Comparison of ENCODE assay signal across 15 cellular contexts in genomic region chr6:133432021-133432989, GRCh38.
DNase-seq lines count a peak whose midpoint lies in the region; ATAC-seq and TF ChIP-seq lines count a peak whose summit lies in the region.
"Had no signal": no experiment of that assay in that cellular context is flagged by ENCODE, and none has a peak within 500 bp of the region (broad histone marks: within the 10 kb centered on the region; RNA-seq: fewer than 3 reads in every experiment).

No MANE protein-coding gene starts in this region.

- POLR2A ChIA-PET in HEK293 (lab: Yijun Ruan, JAX), result interaction anchor here (0.6 kb wide), 2 partner anchors 12 to 144 kb away, joined by 3 read pairs; no protein-coding TSS in a partner anchor

- H3K4me3 ChIP-seq in HEK293 (ENCODE audit: low read depth, low read length), result no peak overlapping the region
- H3K4me3 ChIP-seq in ectodermal cell (ENCODE audit: insufficient read depth, low read depth, low read length), result no peak overlapping the region
- H3K4me3 ChIP-seq in coronary artery, result no peak overlapping the region

- no peaks in the 10 kb centered on the region for H3K27me3 ChIP-seq in ectodermal cell (ENCODE audit: control insufficient read depth, insufficient read depth, low read length, poor library complexity, severe bottlenecking)

- CTCF ChIA-PET in HEK293 (lab: Yijun Ruan, JAX), result interaction anchor here (0.6 to 0.7 kb wide), 2 partner anchors 36 to 1512 kb away, joined by 3 read pairs; no protein-coding TSS in a partner anchor

- H3K9me3 ChIP-seq in HEK293 (ENCODE audit: control insufficient read depth, insufficient read depth, low read depth, low read length), result no peaks in the 10 kb centered on the region
- no peaks in the 10 kb centered on the region for H3K9me3 ChIP-seq in ectodermal cell (ENCODE audit: control insufficient read depth, low read length)

- TF ChIP-seq CTCF in HEK293 (tag by site-specific recombination; IDR thresholded peaks at IDR 0.05) (no peak), omental fat pad (IDR thresholded peaks at IDR 0.05) (no peak), coronary artery (IDR thresholded peaks at IDR 0.05) (no peak)

- no peak overlapping the region; the same call in 1 of the 2 replicates for H3K27ac ChIP-seq in HEK293 (ENCODE audit: extremely low read depth, low read depth, low read length)
- peak overlapping the region; percentile 73 for H3K27ac ChIP-seq in ectodermal cell (ENCODE audit: insufficient read depth, low read depth, low read length, poor library complexity, severe bottlenecking)
- H3K27ac ChIP-seq in coronary artery, result no peak overlapping the region

- H3K36me3 ChIP-seq in HEK293 (ENCODE audit: control insufficient read depth in 2 of 2, insufficient read depth in 1 of 2, low read length in 2 of 2), result no peaks in the 10 kb centered on the region
- H3K36me3 ChIP-seq in ectodermal cell (ENCODE audit: control insufficient read depth, insufficient read depth, low read length), result no peaks in the 10 kb centered on the region

- DNase-seq in NCI-H2107 (lab: John Stamatoyannopoulos, UW), result peak; percentile 80
- no peak for DNase-seq in omental fat pad (ENCODE audit: low spot score)
- no peak for DNase-seq in coronary artery (ENCODE audit: low spot score)
- no peak for DNase-seq in T-helper 9 cell
- DNase-seq: activated CD4-positive, alpha-beta T cell treated with anti-CD3 and anti-CD28 coated beads, Interleukin-2, amount 50 U/mL, for 1 hour; GF-D8; HFFc6; IMR-90; naive B cell; NCI-H2029 had no signal

- peaks cover 15% of the 10 kb centered on the region for H3K4me1 ChIP-seq in HEK293 (ENCODE audit: control insufficient read depth, insufficient read depth, low read length)
- H3K4me1 ChIP-seq in ectodermal cell (ENCODE audit: control insufficient read depth, insufficient read depth, low read length), result peaks cover 21% of the 10 kb centered on the region

- ATAC-seq in omental fat pad (ENCODE audit: low FRiP score), result peak; percentile 15
- no peak for ATAC-seq in GM18868 (IDR thresholded peaks at IDR 0.05; ENCODE audit: unreplicated experiment)
- ATAC-seq in HG03520 (IDR thresholded peaks at IDR 0.05; ENCODE audit: unreplicated experiment), result no peak
- ATAC-seq: sciatic nerve had no signal

- 60 to 61% methylated on average over 8 to 9 of the region's 9 CpGs for whole genome bisulfite sequencing in ectodermal cell, 2 experiments

TF ChIP-seq in HEK293, 187 proteins besides CTCF, POLR2A, EP300 and RAD21 (continues in another document):
- TF ChIP-seq MZF1 (tag by site-specific recombination; IDR thresholded peaks at IDR 0.05; ENCODE audit: borderline replicate concordance) (no peak), ZNF140 (tag by site-specific recombination; IDR thresholded peaks at IDR 0.05) (no peak), ZNF184 (tag by site-specific recombination; IDR thresholded peaks at IDR 0.05) (no peak), EGR2 (tag by site-specific recombination; IDR thresholded peaks at IDR 0.05; ENCODE audit: low read depth) (peak; percentile 32; the same call in 1 of the 2 replicates), ZNF114 (tag by site-specific recombination; IDR thresholded peaks at IDR 0.05) (no peak), FEZF1 (tag by site-specific recombination; IDR thresholded peaks at IDR 0.05) (peak; percentile 71), KLF16 (tag by site-specific recombination; IDR thresholded peaks at IDR 0.05) (no peak), ZNF791 (tag by site-specific recombination; IDR thresholded peaks at IDR 0.05) (no peak), ZNF366 (tag by site-specific recombination; conservative IDR thresholded peaks at IDR 0.05) (no peak), ZNF785 (tag by site-specific recombination; IDR thresholded peaks at IDR 0.05) (no peak), ZNF48 (tag by site-specific recombination; IDR thresholded peaks at IDR 0.05) (no peak), ZNF112 (tag by site-specific recombination; IDR thresholded peaks at IDR 0.05) (no peak), ZBTB48 (tag by site-specific recombination; IDR thresholded peaks at IDR 0.05) (no peak), ZFP37 (tag by site-specific recombination; IDR thresholded peaks at IDR 0.05) (no peak), ZNF571 (tag by site-specific recombination; IDR thresholded peaks at IDR 0.05) (no peak), ZIC2 (tag by site-specific recombination; IDR thresholded peaks at IDR 0.05) (peak; percentile 43; the same call in 1 of the 2 replicates), OVOL3 (tag by site-specific recombination; IDR thresholded peaks at IDR 0.05) (no peak), ZBTB20 (tag by site-specific recombination; IDR thresholded peaks at IDR 0.05) (no peak), ZXDB (tag by site-specific recombination; IDR thresholded peaks at IDR 0.05) (0 out of 2 replicates have a peak, but pooled peaks have one; percentile 1), GLIS1 (tag by site-specific recombination; IDR thresholded peaks at IDR 0.05) (peak; percentile 52; the same call in 1 of the 2 replicates), PRDM10 (tag by site-specific recombination; IDR thresholded peaks at IDR 0.05) (0 out of 2 replicates have a peak, but pooled peaks have one; percentile 14), ZNF223 (tag by site-specific recombination; IDR thresholded peaks at IDR 0.05) (no peak), ZNF610 (tag by site-specific recombination; IDR thresholded peaks at IDR 0.05; ENCODE audit: borderline replicate concordance) (no peak), TRIM28 (IDR thresholded peaks at IDR 0.05; ENCODE audit: borderline replicate concordance, low read length) (peak; percentile 66; the same call in 1 of the 2 replicates), GLI4 (tag by site-specific recombination; IDR thresholded peaks at IDR 0.05) (no peak), ZNF10 (tag by site-specific recombination; IDR thresholded peaks at IDR 0.05) (no peak), ZNF626 (tag by site-specific recombination; IDR thresholded peaks at IDR 0.05) (no peak), ZNF560 (tag by site-specific recombination; IDR thresholded peaks at IDR 0.05; ENCODE audit: borderline replicate concordance) (no peak), TCF7L2 (IDR thresholded peaks at IDR 0.05; ENCODE audit: borderline replicate concordance, low read depth, low read length) (no peak), ZNF174 (tag by site-specific recombination; IDR thresholded peaks at IDR 0.05) (no peak), ZNF175 (tag by site-specific recombination; IDR thresholded peaks at IDR 0.05) (no peak), ZNF548 (tag by site-specific recombination; IDR thresholded peaks at IDR 0.05) (no peak), ZNF501 (tag by site-specific recombination; IDR thresholded peaks at IDR 0.05) (no peak), ZFP41 (tag by site-specific recombination; IDR thresholded peaks at IDR 0.05; ENCODE audit: borderline replicate concordance) (no peak), ZNF121 (tag by site-specific recombination; IDR thresholded peaks at IDR 0.05) (no peak), ZNF132 (tag by site-specific recombination; IDR thresholded peaks at IDR 0.05; ENCODE audit: borderline replicate concordance) (no peak), ZNF555 (tag by site-specific recombination; conservative IDR thresholded peaks at IDR 0.05) (no peak), HOXD13 (CRISPR knock-in tag; IDR thresholded peaks at IDR 0.05; ENCODE audit: borderline replicate concordance) (no peak)
- TF ChIP-seq, protein P1, sequence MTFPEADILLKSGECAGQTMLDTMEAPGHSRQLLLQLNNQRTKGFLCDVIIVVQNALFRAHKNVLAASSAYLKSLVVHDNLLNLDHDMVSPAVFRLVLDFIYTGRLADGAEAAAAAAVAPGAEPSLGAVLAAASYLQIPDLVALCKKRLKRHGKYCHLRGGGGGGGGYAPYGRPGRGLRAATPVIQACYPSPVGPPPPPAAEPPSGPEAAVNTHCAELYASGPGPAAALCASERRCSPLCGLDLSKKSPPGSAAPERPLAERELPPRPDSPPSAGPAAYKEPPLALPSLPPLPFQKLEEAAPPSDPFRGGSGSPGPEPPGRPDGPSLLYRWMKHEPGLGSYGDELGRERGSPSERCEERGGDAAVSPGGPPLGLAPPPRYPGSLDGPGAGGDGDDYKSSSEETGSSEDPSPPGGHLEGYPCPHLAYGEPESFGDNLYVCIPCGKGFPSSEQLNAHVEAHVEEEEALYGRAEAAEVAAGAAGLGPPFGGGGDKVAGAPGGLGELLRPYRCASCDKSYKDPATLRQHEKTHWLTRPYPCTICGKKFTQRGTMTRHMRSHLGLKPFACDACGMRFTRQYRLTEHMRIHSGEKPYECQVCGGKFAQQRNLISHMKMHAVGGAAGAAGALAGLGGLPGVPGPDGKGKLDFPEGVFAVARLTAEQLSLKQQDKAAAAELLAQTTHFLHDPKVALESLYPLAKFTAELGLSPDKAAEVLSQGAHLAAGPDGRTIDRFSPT (tag by site-specific recombination; IDR thresholded peaks at IDR 0.05), result no peak
